Comparison of ENCODE assay signal across 8 cellular contexts in genomic region chr19:36797786-36798108, GRCh38. TPM values are rescaled to one million over a fixed set of nuclear protein-coding genes. Genes with fewer than 3 reads are reported as not detected.
DNase-seq lines count a peak whose midpoint lies in the region; ATAC-seq and TF ChIP-seq lines count a peak whose summit lies in the region.
"Had no signal": no experiment of that assay in that cellular context is flagged by ENCODE, and none has a peak within 500 bp of the region (broad histone marks: within the 10 kb centered on the region; RNA-seq: fewer than 3 reads in every experiment).

No MANE protein-coding gene starts in this region.

- H3K4me2 ChIP-seq in GM23338, result peak overlapping the region; percentile 85

- H3K4me3 ChIP-seq in GM23338 (peak overlapping the region; percentile 58), iPS DF 6.9 (ENCODE audit: low read length) (peak overlapping the region; percentile 76), spleen (peak overlapping the region; percentile 72 to 98 (median 88))

- peaks cover 3% of the 10 kb centered on the region; the same call in 2 of the 3 replicates for H3K4me1 Mint-ChIP-seq in GM23338
- H3K4me1 Mint-ChIP-seq in activated T-helper 1 cell treated with anti-CD3 and anti-CD28 coated beads, Interleukin-12 subunit alpha, Interleukin-12 subunit beta, Interleukin-2, Interleukin-4 antibody, amounts not matched to agents 30 ng/mL and 10 ng/mL and 1 ng/mL, durations not matched to agents 14 hours and 24 hours and 36 hours (ENCODE audit: low read depth), result no peaks in the 10 kb centered on the region

- no peaks in the 10 kb centered on the region for H4K20me1 ChIP-seq in GM23338 (replicated peaks; ENCODE audit: insufficient read depth)

- TF ChIP-seq CTCF in GM23338 (conservative IDR thresholded peaks at IDR 0.05; ENCODE audit: low read depth in 2 of 2) (no peak), spleen (IDR thresholded peaks at IDR 0.05 in 8 of 11, conservative IDR thresholded peaks at IDR 0.05 in 3 of 11) (no peak), GM20000 (IDR thresholded peaks at IDR 0.05; ENCODE audit: extremely low read depth, missing control alignments) (no peak)

- H3K27me3 ChIP-seq in GM23338 (ENCODE audit: insufficient read depth), result no peaks in the 10 kb centered on the region
- no peaks in the 10 kb centered on the region for H3K27me3 ChIP-seq in iPS DF 6.9 (ENCODE audit: control insufficient read depth, insufficient read depth, low read length)
- H3K27me3 ChIP-seq in spleen (replicated peaks in 1 of 7), result no peaks in the 10 kb centered on the region

- H3K27me3 Mint-ChIP-seq in GM23338 (ENCODE audit: insufficient read depth, low read depth, poor library complexity), result peaks cover 6% of the 10 kb centered on the region
- no peaks in the 10 kb centered on the region for H3K27me3 Mint-ChIP-seq in activated T-helper 1 cell treated with anti-CD3 and anti-CD28 coated beads, Interleukin-12 subunit alpha, Interleukin-12 subunit beta, Interleukin-2, Interleukin-4 antibody, amounts not matched to agents 30 ng/mL and 10 ng/mL and 1 ng/mL, durations not matched to agents 14 hours and 24 hours and 36 hours (ENCODE audit: insufficient read depth)

- intact Hi-C loops in activated T-helper 1 cell treated with anti-CD3 and anti-CD28 coated beads, Interleukin-12 subunit alpha, Interleukin-12 subunit beta, Interleukin-2, Interleukin-4 antibody, amounts not matched to agents 30 ng/mL and 10 ng/mL and 1 ng/mL, durations not matched to agents 14 hours and 24 hours and 36 hours (cut with micrococcal nuclease), result loop anchor here (1.0 to 5.0 kb wide), 4 partner anchors 24 to 119 kb away; partner anchors contain the start of genes ZNF568, ZNF790 and ZNF829
- intact Hi-C loops in spleen (cut with DNase I; ENCODE audit: low total_unique reads), result loop anchor here (5.0 kb wide), 1 partner anchor 420 kb away; the partner anchor contains the start of gene ZFP14

- peaks cover 58% of the 10 kb centered on the region for H3K36me3 Mint-ChIP-seq in GM23338 (ENCODE audit: low read depth)
- no peaks in the 10 kb centered on the region for H3K36me3 Mint-ChIP-seq in activated T-helper 1 cell treated with anti-CD3 and anti-CD28 coated beads, Interleukin-12 subunit alpha, Interleukin-12 subunit beta, Interleukin-2, Interleukin-4 antibody, amounts not matched to agents 30 ng/mL and 10 ng/mL and 1 ng/mL, durations not matched to agents 14 hours and 24 hours and 36 hours (ENCODE audit: low read depth)

- H3K4me1 ChIP-seq in GM23338 (ENCODE audit: insufficient read depth) (no peaks in the 10 kb centered on the region), iPS DF 6.9 (ENCODE audit: control insufficient read depth, insufficient read depth, low read length) (no peaks in the 10 kb centered on the region), spleen (peaks cover 6 to 24% (median 10%) of the 10 kb centered on the region in 6 donors)

- H3F3A ChIP-seq in GM23338 (replicated peaks; ENCODE audit: low read depth), result no peaks in the 10 kb centered on the region

- H3K4me3 Mint-ChIP-seq in GM23338, result peak overlapping the region; percentile 88
- H3K4me3 Mint-ChIP-seq in activated T-helper 1 cell treated with anti-CD3 and anti-CD28 coated beads, Interleukin-12 subunit alpha, Interleukin-12 subunit beta, Interleukin-2, Interleukin-4 antibody, amounts not matched to agents 30 ng/mL and 10 ng/mL and 1 ng/mL, durations not matched to agents 14 hours and 24 hours and 36 hours, result peak overlapping the region; percentile 85

- peak; percentile 81 for DNase-seq in GM23338 (ENCODE audit: low spot score)
- DNase-seq in activated T-helper 1 cell treated with anti-CD3 and anti-CD28 coated beads, Interleukin-12 subunit alpha, Interleukin-12 subunit beta, Interleukin-2, Interleukin-4 antibody, amounts not matched to agents 30 ng/mL and 10 ng/mL and 1 ng/mL, durations not matched to agents 14 hours and 24 hours and 36 hours (ENCODE audit: low spot score), result no peak
- DNase-seq in iPS DF 6.9 (ENCODE audit: low read depth, low spot score), result no peak
- no peak for DNase-seq in spleen
- DNase-seq in GM20000 (ENCODE audit: low spot score), result no peak
- no peak for DNase-seq in SHP77 treated with DMSO at 0.1 percent for 48 hours (lab: John Stamatoyannopoulos, UW)

- ATAC-seq in GM23338, result no peak
- ATAC-seq in HG03159 (IDR thresholded peaks at IDR 0.05; ENCODE audit: unreplicated experiment), result no peak
- ATAC-seq: HCT116 had no signal

- H3K9me2 ChIP-seq in GM23338 (ENCODE audit: insufficient read depth), result 0 out of 2 replicates have a peak, but pooled peaks cover 2% of the 10 kb centered on the region

- peaks cover 40% of the 10 kb centered on the region for H3K79me2 ChIP-seq in GM23338 (replicated peaks; ENCODE audit: insufficient read depth)

- no CpG with 5 or more reads among the region's 9 CpGs for WGBS in iPS DF 6.9 (ENCODE audit: insufficient coverage, insufficient read length)
- 1 to 10% (median 2%) methylated on average over 9 of the region's 9 CpGs for WGBS in spleen, 5 donors

- H3K27ac ChIP-seq in GM23338 (ENCODE audit: low read depth) (peak overlapping the region; percentile 34; the same call in 1 of the 2 replicates), iPS DF 6.9 (ENCODE audit: low read length) (no peak overlapping the region), spleen (peak overlapping the region; percentile 58 to 90 (median 88))

- H3K36me3 ChIP-seq in GM23338 (ENCODE audit: insufficient read depth) (no peaks in the 10 kb centered on the region; the same call in none of the 2 replicates), iPS DF 6.9 (ENCODE audit: control insufficient read depth, insufficient read depth, low read length) (peaks cover 2% of the 10 kb centered on the region; the same call in 1 of the 2 replicates), spleen (peaks cover 15 to 43% (median 27%) of the 10 kb centered on the region in 6 donors)

- peak overlapping the region; percentile 84 for H3K27ac Mint-ChIP-seq in GM23338
- peak overlapping the region; percentile 89 for H3K27ac Mint-ChIP-seq in activated T-helper 1 cell treated with anti-CD3 and anti-CD28 coated beads, Interleukin-12 subunit alpha, Interleukin-12 subunit beta, Interleukin-2, Interleukin-4 antibody, amounts not matched to agents 30 ng/mL and 10 ng/mL and 1 ng/mL, durations not matched to agents 14 hours and 24 hours and 36 hours

- no peak overlapping the region for H2AFZ ChIP-seq in GM23338

- H3K9me3 Mint-ChIP-seq in GM23338, result peaks cover 57% of the 10 kb centered on the region
- peaks cover 60% of the 10 kb centered on the region for H3K9me3 Mint-ChIP-seq in activated T-helper 1 cell treated with anti-CD3 and anti-CD28 coated beads, Interleukin-12 subunit alpha, Interleukin-12 subunit beta, Interleukin-2, Interleukin-4 antibody, amounts not matched to agents 30 ng/mL and 10 ng/mL and 1 ng/mL, durations not matched to agents 14 hours and 24 hours and 36 hours

- no peaks in the 10 kb centered on the region; the same call in 1 of the 2 replicates for H3K9me3 ChIP-seq in iPS DF 6.9 (ENCODE audit: control insufficient read depth, insufficient read depth, low read length)
- H3K9me3 ChIP-seq in spleen, result peaks cover 5 to 92% (median 86%) of the 10 kb centered on the region in 8 donors

- no peak for TF ChIP-seq POLR2A in spleen (IDR thresholded peaks at IDR 0.05)

TF ChIP-seq in GM23338, 12 proteins besides CTCF, POLR2A, EP300 and RAD21:
- no peak for TF ChIP-seq EZH2phosphoT487 (IDR thresholded peaks at IDR 0.05; ENCODE audit: unreplicated experiment)
- no peak for TF ChIP-seq EZH2 (IDR thresholded peaks at IDR 0.05; ENCODE audit: low read depth, unreplicated experiment)
TF ChIP-seq in GM23338: peak in this region for 0.

RNA-seq across cellular contexts. Expression of gene ZNF850, which starts 25.1 kb away (rescaled TPM):
- total RNA-seq in GM23338 (2014; rRNA removed; shearing (Covaris generic)), result 41.1 and 43.9 TPM in 2 replicates
- 7.7 and 8.7 TPM in 2 replicates for polyA plus RNA-seq in GM23338 (2016; fragmentation: Nextera tagmentation; extraction: Ambion mirVana)
- total RNA-seq in activated T-helper 1 cell treated with anti-CD3 and anti-CD28 coated beads, Interleukin-12 subunit alpha, Interleukin-12 subunit beta, Interleukin-2, Interleukin-4 antibody, amounts not matched to agents 30 ng/mL and 10 ng/mL and 1 ng/mL, durations not matched to agents 14 hours and 24 hours and 36 hours, result 3.2 and 3.7 TPM in 2 replicates
- total RNA-seq in spleen, result 1 to 10 TPM; 3.1 to 7.8 (median 4.6) TPM
- under 1 TPM; 0.36 to 0.51 (median 0.46) TPM for polyA plus RNA-seq in spleen

RNA-seq across cellular contexts. Expression of gene ZNF790, which starts 40.4 kb away (rescaled TPM):
- total RNA-seq in GM23338 (2014; rRNA removed; shearing (Covaris generic)), result 5.2 and 5.4 TPM in 2 replicates
- 5.9 and 8.4 TPM in 2 replicates for polyA plus RNA-seq in GM23338 (2016; fragmentation: Nextera tagmentation; extraction: Ambion mirVana)
- total RNA-seq in activated T-helper 1 cell treated with anti-CD3 and anti-CD28 coated beads, Interleukin-12 subunit alpha, Interleukin-12 subunit beta, Interleukin-2, Interleukin-4 antibody, amounts not matched to agents 30 ng/mL and 10 ng/mL and 1 ng/mL, durations not matched to agents 14 hours and 24 hours and 36 hours, result 4.4 and 4.5 TPM in 2 replicates
- 10 to 100 TPM in 1 of 7 donors, 1 to 10 TPM in 6; 4.0 to 11.2 (median 8.3) TPM for total RNA-seq in spleen
- polyA plus RNA-seq in spleen, result 1 to 10 TPM; 1.8 to 3.0 (median 2.9) TPM

RNA-seq across cellular contexts. Expression of gene ZNF345, which starts 52.9 kb away (rescaled TPM):
- 5.5 and 17.7 TPM in 2 replicates for total RNA-seq in GM23338 (2014; rRNA removed; shearing (Covaris generic))
- polyA plus RNA-seq in GM23338 (2016; fragmentation: Nextera tagmentation; extraction: Ambion mirVana), result 5.2 and 5.7 TPM in 2 replicates
- 3.7 and 4.4 TPM in 2 replicates for total RNA-seq in activated T-helper 1 cell treated with anti-CD3 and anti-CD28 coated beads, Interleukin-12 subunit alpha, Interleukin-12 subunit beta, Interleukin-2, Interleukin-4 antibody, amounts not matched to agents 30 ng/mL and 10 ng/mL and 1 ng/mL, durations not matched to agents 14 hours and 24 hours and 36 hours
- 10 to 100 TPM in 3 of 7 donors, 1 to 10 TPM in 4; 4.8 to 18.2 (median 9.8) TPM for total RNA-seq in spleen
- polyA plus RNA-seq in spleen, result 1 to 10 TPM; 2.7 to 4.6 (median 3.3) TPM
